Comparison of ENCODE assay signal across 1 cellular context in the genomic region with DNA sequence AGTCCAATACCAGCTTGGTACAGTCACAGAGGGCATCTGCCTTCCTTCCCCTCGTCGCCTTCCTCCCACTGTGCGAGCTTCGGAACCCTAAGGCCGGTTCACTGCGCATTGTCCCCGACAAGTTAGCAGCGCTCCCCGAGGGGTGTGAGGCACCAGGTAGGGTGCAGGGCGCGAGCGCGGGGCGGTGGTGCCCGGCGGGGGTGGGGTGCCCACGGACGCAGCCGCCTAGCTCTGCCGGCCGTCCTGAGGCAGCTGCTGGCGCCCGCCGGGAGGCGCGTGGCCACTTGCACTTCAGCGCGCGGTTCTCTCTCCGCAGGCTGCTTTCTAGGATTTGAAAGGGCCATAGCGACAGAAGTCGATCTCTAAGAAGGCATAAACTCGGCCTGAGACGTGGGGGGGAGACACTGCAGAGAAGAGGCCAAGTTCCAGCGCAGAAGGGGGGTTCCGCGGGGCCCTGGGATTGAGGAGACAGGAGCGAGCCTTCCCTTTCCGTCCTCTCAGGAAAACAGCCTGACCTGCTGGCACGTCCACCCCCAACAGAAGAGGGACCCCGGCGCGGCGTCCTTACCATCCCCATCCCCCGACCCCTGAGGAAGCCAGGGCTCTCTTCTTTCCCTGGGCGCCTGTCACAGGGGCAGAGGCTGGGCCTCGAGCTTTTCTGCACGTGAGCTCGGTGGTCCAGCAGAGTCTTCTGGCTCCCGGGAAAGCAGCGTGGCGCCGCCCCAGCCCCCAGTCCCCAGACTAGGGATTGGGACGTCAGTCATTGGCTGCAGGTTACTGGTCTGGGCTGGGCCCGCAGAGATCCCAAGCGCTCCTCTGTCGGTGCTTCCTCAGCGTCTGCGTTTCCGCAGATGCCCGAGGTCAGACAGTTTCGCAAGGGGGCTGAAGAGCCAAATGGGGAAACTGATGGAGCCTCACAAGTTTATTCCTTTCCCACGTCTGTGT.
TF ChIP-seq lines count a peak whose summit lies in the region.

No MANE protein-coding gene starts in this region.

TF ChIP-seq in GM23338, 12 proteins besides CTCF, POLR2A, EP300 and RAD21:
- TF ChIP-seq, protein P1, sequence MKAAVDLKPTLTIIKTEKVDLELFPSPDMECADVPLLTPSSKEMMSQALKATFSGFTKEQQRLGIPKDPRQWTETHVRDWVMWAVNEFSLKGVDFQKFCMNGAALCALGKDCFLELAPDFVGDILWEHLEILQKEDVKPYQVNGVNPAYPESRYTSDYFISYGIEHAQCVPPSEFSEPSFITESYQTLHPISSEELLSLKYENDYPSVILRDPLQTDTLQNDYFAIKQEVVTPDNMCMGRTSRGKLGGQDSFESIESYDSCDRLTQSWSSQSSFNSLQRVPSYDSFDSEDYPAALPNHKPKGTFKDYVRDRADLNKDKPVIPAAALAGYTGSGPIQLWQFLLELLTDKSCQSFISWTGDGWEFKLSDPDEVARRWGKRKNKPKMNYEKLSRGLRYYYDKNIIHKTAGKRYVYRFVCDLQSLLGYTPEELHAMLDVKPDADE (IDR thresholded peaks at IDR 0.05): no peak
- no peak for TF ChIP-seq ZNF331 (CRISPR knock-in tag; IDR thresholded peaks at IDR 0.05; ENCODE audit: low read depth)
- no peak for TF ChIP-seq JUNB (IDR thresholded peaks at IDR 0.05; ENCODE audit: unreplicated experiment)
- TF ChIP-seq EZH2phosphoT487 (IDR thresholded peaks at IDR 0.05; ENCODE audit: unreplicated experiment): peak; percentile 90
- peak; percentile 97 for TF ChIP-seq EZH2 (IDR thresholded peaks at IDR 0.05; ENCODE audit: low read depth, unreplicated experiment)
- no peak for TF ChIP-seq ZNF114 (CRISPR knock-in tag; IDR thresholded peaks at IDR 0.05)
- TF ChIP-seq CREB1 (CRISPR knock-in tag; IDR thresholded peaks at IDR 0.05; ENCODE audit: low read depth): no peak
- TF ChIP-seq POLR2AphosphoS5 (IDR thresholded peaks at IDR 0.05; ENCODE audit: low read depth): no peak
- TF ChIP-seq ZNF462 (CRISPR knock-in tag; IDR thresholded peaks at IDR 0.05): no peak
- no peak for TF ChIP-seq STAT1 (IDR thresholded peaks at IDR 0.05; ENCODE audit: unreplicated experiment)
- TF ChIP-seq NANOG (IDR thresholded peaks at IDR 0.05; ENCODE audit: borderline replicate concordance): no peak
- TF ChIP-seq, protein P2, sequence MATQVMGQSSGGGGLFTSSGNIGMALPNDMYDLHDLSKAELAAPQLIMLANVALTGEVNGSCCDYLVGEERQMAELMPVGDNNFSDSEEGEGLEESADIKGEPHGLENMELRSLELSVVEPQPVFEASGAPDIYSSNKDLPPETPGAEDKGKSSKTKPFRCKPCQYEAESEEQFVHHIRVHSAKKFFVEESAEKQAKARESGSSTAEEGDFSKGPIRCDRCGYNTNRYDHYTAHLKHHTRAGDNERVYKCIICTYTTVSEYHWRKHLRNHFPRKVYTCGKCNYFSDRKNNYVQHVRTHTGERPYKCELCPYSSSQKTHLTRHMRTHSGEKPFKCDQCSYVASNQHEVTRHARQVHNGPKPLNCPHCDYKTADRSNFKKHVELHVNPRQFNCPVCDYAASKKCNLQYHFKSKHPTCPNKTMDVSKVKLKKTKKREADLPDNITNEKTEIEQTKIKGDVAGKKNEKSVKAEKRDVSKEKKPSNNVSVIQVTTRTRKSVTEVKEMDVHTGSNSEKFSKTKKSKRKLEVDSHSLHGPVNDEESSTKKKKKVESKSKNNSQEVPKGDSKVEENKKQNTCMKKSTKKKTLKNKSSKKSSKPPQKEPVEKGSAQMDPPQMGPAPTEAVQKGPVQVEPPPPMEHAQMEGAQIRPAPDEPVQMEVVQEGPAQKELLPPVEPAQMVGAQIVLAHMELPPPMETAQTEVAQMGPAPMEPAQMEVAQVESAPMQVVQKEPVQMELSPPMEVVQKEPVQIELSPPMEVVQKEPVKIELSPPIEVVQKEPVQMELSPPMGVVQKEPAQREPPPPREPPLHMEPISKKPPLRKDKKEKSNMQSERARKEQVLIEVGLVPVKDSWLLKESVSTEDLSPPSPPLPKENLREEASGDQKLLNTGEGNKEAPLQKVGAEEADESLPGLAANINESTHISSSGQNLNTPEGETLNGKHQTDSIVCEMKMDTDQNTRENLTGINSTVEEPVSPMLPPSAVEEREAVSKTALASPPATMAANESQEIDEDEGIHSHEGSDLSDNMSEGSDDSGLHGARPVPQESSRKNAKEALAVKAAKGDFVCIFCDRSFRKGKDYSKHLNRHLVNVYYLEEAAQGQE (IDR thresholded peaks at IDR 0.05; ENCODE audit: unreplicated experiment): no peak
